In the genomic region with DNA sequence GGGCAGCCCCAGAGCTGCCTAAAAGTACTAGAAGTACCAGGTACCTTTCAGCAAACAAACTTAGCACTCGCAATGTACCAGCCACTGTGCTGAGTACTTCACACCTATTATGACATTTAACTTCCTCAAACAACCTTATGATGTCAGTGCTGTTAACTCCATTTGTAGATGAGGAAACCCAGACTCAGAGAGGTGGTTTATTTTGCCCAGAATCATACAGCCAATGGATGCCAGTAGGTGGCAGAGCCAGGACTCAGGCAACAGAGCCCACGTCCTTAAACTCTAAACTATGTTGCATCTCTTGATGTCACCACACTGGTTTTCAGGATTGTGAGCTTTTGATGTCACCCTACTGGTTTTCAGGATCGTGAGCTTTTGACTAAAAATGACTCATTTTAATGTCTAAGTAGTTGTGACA, we compare ENCODE assay signal across 17 cellular contexts.
DNase-seq lines count a peak whose midpoint lies in the region; ATAC-seq and TF ChIP-seq lines count a peak whose summit lies in the region.
"Had no signal": no experiment of that assay in that cellular context is flagged by ENCODE, and none has a peak within 500 bp of the region (broad histone marks: within the 10 kb centered on the region; RNA-seq: fewer than 3 reads in every experiment).

No MANE protein-coding gene starts in this region.

- no peak overlapping the region for H3K27ac Mint-ChIP-seq in stimulated activated naive CD8-positive, alpha-beta T cell treated with anti-CD3 and anti-CD28 coated beads, Interleukin-15, amount 100 ng/mL, for 72 hours
- no peak overlapping the region for H3K27ac Mint-ChIP-seq in endodermal cell

- H3K9me2 ChIP-seq in hepatocyte (replicated peaks; ENCODE audit: insufficient read depth), result no peaks in the 10 kb centered on the region

- H3K79me2 ChIP-seq in hepatocyte, result no peaks in the 10 kb centered on the region

- H3K27me3 ChIP-seq in endodermal cell (ENCODE audit: control insufficient read depth, insufficient read depth, low read length, poor library complexity, severe bottlenecking) (no peaks in the 10 kb centered on the region), hepatocyte (no peaks in the 10 kb centered on the region)
- H3K27me3 ChIP-seq: cardiac muscle cell, vagina had no signal

- H3K4me3 ChIP-seq in endodermal cell (ENCODE audit: low read length), result no peak overlapping the region
- H3K4me3 ChIP-seq in hepatocyte, result no peak overlapping the region
- H3K4me3 ChIP-seq: cardiac muscle cell, psoas muscle, vagina had no signal

- no peaks in the 10 kb centered on the region for H3K4me1 ChIP-seq in endodermal cell (ENCODE audit: control insufficient read depth, insufficient read depth, low read length)
- H3K4me1 ChIP-seq in hepatocyte (ENCODE audit: insufficient read depth), result peaks cover 4% of the 10 kb centered on the region
- H3K4me1 ChIP-seq: psoas muscle, vagina had no signal

- H3K9me3 Mint-ChIP-seq in stimulated activated naive CD8-positive, alpha-beta T cell treated with anti-CD3 and anti-CD28 coated beads, Interleukin-15, amount 100 ng/mL, for 72 hours, result no peaks in the 10 kb centered on the region
- no peaks in the 10 kb centered on the region for H3K9me3 Mint-ChIP-seq in endodermal cell

- ATAC-seq in stimulated activated naive CD8-positive, alpha-beta T cell treated with anti-CD3 and anti-CD28 coated beads, Interleukin-15, amount 100 ng/mL, for 72 hours, result peak; percentile 66
- ATAC-seq in stimulated activated naive CD8-positive, alpha-beta T cell treated with anti-CD3 and anti-CD28 coated beads, Interleukin-15, Interleukin-2, amounts not matched to agents 100 U/mL and 50 U/mL, for 24 hours, result no peak
- ATAC-seq in sciatic nerve, result no peak
- ATAC-seq: psoas muscle had no signal

- H3K27me3 Mint-ChIP-seq in stimulated activated naive CD8-positive, alpha-beta T cell treated with anti-CD3 and anti-CD28 coated beads, Interleukin-15, amount 100 ng/mL, for 72 hours, result no peaks in the 10 kb centered on the region
- no peaks in the 10 kb centered on the region for H3K27me3 Mint-ChIP-seq in endodermal cell (ENCODE audit: insufficient read depth)

- no peaks in the 10 kb centered on the region for H3K36me3 ChIP-seq in endodermal cell (ENCODE audit: control insufficient read depth, insufficient read depth, low read length)
- H3K36me3 ChIP-seq in hepatocyte (replicated peaks; ENCODE audit: insufficient read depth, low read depth), result no peaks in the 10 kb centered on the region
- H3K36me3 ChIP-seq: cardiac muscle cell, vagina had no signal

- H3K4me1 Mint-ChIP-seq in stimulated activated naive CD8-positive, alpha-beta T cell treated with anti-CD3 and anti-CD28 coated beads, Interleukin-15, amount 100 ng/mL, for 72 hours, result no peaks in the 10 kb centered on the region
- H3K4me1 Mint-ChIP-seq in endodermal cell, result peaks cover 12% of the 10 kb centered on the region

- no peaks in the 10 kb centered on the region for H4K20me1 ChIP-seq in hepatocyte (ENCODE audit: insufficient read depth, poor library complexity, severe bottlenecking)

- no peak overlapping the region for H3K4me2 ChIP-seq in hepatocyte

- H3K27ac ChIP-seq in endodermal cell (ENCODE audit: low read depth, low read length) (no peak overlapping the region), hepatocyte (no peak overlapping the region)
- H3K27ac ChIP-seq: cardiac muscle cell, psoas muscle, vagina had no signal

- H3K4me3 Mint-ChIP-seq in stimulated activated naive CD8-positive, alpha-beta T cell treated with anti-CD3 and anti-CD28 coated beads, Interleukin-15, amount 100 ng/mL, for 72 hours, result no peak overlapping the region
- H3K4me3 Mint-ChIP-seq in endodermal cell, result no peak overlapping the region

- no peaks in the 10 kb centered on the region for H3K36me3 Mint-ChIP-seq in endodermal cell (ENCODE audit: low read depth)

- H3K9me3 ChIP-seq in endodermal cell (ENCODE audit: control insufficient read depth, low read length) (no peaks in the 10 kb centered on the region), hepatocyte (ENCODE audit: low read depth) (no peaks in the 10 kb centered on the region)
- H3K9me3 ChIP-seq: psoas muscle, vagina had no signal

- 90 to 91% methylated on average over 2 to 3 of the region's 3 CpGs for WGBS in endodermal cell (ENCODE audit: insufficient coverage in 1 of 2, insufficient read length in 1 of 2), 2 experiments
- 66% methylated on average over 3 of the region's 3 CpGs for WGBS in hepatocyte (ENCODE audit: low lambda C conversion rate, missing lambda C conversion rate)

- intact Hi-C loops in sciatic nerve (cut with DNase I), result no loop called here
- intact Hi-C loops in posterior vena cava (cut with DNase I), result no loop called here

- DNase-seq in stimulated activated naive CD8-positive, alpha-beta T cell treated with anti-CD3 and anti-CD28 coated beads, Interleukin-15, amount 100 ng/mL, for 72 hours, result no peak
- no peak for DNase-seq in stimulated activated naive CD8-positive, alpha-beta T cell treated with anti-CD3 and anti-CD28 coated beads, Interleukin-15, Interleukin-2, amounts not matched to agents 100 U/mL and 50 U/mL, for 24 hours
- DNase-seq in NOMO-1 treated with DMSO at 0.1 percent for 48 hours (lab: John Stamatoyannopoulos, UW; ENCODE audit: unreplicated experiment) (peak; percentile 90), endodermal cell (no peak), NCI-H128 (lab: John Stamatoyannopoulos, UW; ENCODE audit: unreplicated experiment) (no peak), hepatocyte (ENCODE audit: low spot score) (no peak), sciatic nerve (ENCODE audit: low spot score) (no peak), posterior vena cava (ENCODE audit: low spot score) (no peak)
- DNase-seq: activated naive CD4-positive, alpha-beta T cell treated with anti-CD3 and anti-CD28 coated beads, Interleukin-2, amount 50 U/mL, for 16 hours; DND-41; Kasumi-1; kidney glomerular epithelial cell; psoas muscle; stimulated activated CD8-positive, alpha-beta memory T cell treated with anti-CD3 and anti-CD28 coated beads, Interleukin-4, amount 100 ng/mL, for 48 hours; T-helper 9 cell had no signal

- no peak overlapping the region for H2AFZ ChIP-seq in hepatocyte

- peak; percentile 40 for TF ChIP-seq CTCF in endodermal cell (conservative IDR thresholded peaks at IDR 0.05)
- TF ChIP-seq CTCF in hepatocyte (IDR thresholded peaks at IDR 0.05; ENCODE audit: poor library complexity), result no peak

- H3K9ac ChIP-seq in endodermal cell (ENCODE audit: extremely low read depth, low read length, poor library complexity, severe bottlenecking), result no peak overlapping the region
